In genomic region chr13:100588350-100589177, GRCh38 we compare ENCODE assay signal across 1 cellular context.
TF ChIP-seq lines count a peak whose summit lies in the region.

Gene GGACT (minus strand): TSS chr13:100588789. CDS start chr13:100532591, 56,198 bp downstream.

TF ChIP-seq in HepG2, 621 proteins besides CTCF, POLR2A, EP300 and RAD21 (continued from another document and continues in another):
- TF ChIP-seq HMGXB4 (CRISPR knock-in tag; IDR thresholded peaks at IDR 0.05; ENCODE audit: borderline replicate concordance in 1 of 2, low read depth in 1 of 2) (peak; percentile 76 to 88), ZBTB38 (CRISPR knock-in tag; IDR thresholded peaks at IDR 0.05) (peak; percentile 97), ZNF891 (CRISPR knock-in tag; IDR thresholded peaks at IDR 0.05) (peak; percentile 51; the same call in 1 of the 2 replicates), ZNF142 (CRISPR knock-in tag; IDR thresholded peaks at IDR 0.05) (0 out of 2 replicates have a peak, but pooled peaks have one; percentile 19), ZNF562 (CRISPR knock-in tag; IDR thresholded peaks at IDR 0.05; ENCODE audit: borderline replicate concordance) (peak; percentile 83; the same call in 1 of the 2 replicates), STAG1 (CRISPR knock-in tag; IDR thresholded peaks at IDR 0.05) (peak; percentile 40), UBTF (CRISPR knock-in tag; IDR thresholded peaks at IDR 0.05) (peak; percentile 74), ZNF687 (CRISPR knock-in tag; IDR thresholded peaks at IDR 0.05) (peak; percentile 98), KMT2A (CRISPR knock-in tag; IDR thresholded peaks at IDR 0.05) (no peak), ZMAT3 (CRISPR knock-in tag; conservative IDR thresholded peaks at IDR 0.05) (0 out of 2 replicates have a peak, but pooled peaks have one; percentile 39), ZNF607 (CRISPR knock-in tag; IDR thresholded peaks at IDR 0.05; ENCODE audit: borderline replicate concordance) (peak; percentile 61; the same call in 1 of the 2 replicates), RXRA (CRISPR knock-in tag; IDR thresholded peaks at IDR 0.05) (0 out of 2 replicates have a peak, but pooled peaks have one; percentile 5), JUNB (CRISPR knock-in tag; IDR thresholded peaks at IDR 0.05; ENCODE audit: borderline replicate concordance) (0 out of 2 replicates have a peak, but pooled peaks have one; percentile 12), CBX2 (IDR thresholded peaks at IDR 0.05; ENCODE audit: low read depth, low read length) (no peak), CBX2 (CRISPR knock-in tag; IDR thresholded peaks at IDR 0.05; ENCODE audit: low read depth) (peak; percentile 90; the same call in 1 of the 2 replicates), ZNF747 (CRISPR knock-in tag; IDR thresholded peaks at IDR 0.05; ENCODE audit: borderline replicate concordance) (no peak), ZNF143 (CRISPR knock-in tag; IDR thresholded peaks at IDR 0.05) (peak; percentile 82), ZEB1 (IDR thresholded peaks at IDR 0.05; ENCODE audit: insufficient replicate concordance, low read depth) (no peak), TGIF2 (CRISPR knock-in tag; IDR thresholded peaks at IDR 0.05) (no peak), ZNF331 (CRISPR knock-in tag; IDR thresholded peaks at IDR 0.05) (peak; percentile 53; the same call in 1 of the 2 replicates), MXD4 (CRISPR knock-in tag; IDR thresholded peaks at IDR 0.05) (0 out of 2 replicates have a peak, but pooled peaks have one; percentile 61), EED (CRISPR knock-in tag; IDR thresholded peaks at IDR 0.05) (0 out of 2 replicates have a peak, but pooled peaks have one; percentile 30), SRY (CRISPR knock-in tag; IDR thresholded peaks at IDR 0.05) (0 out of 2 replicates have a peak, but pooled peaks have one; percentile 51), ZNF556 (CRISPR knock-in tag; IDR thresholded peaks at IDR 0.05; ENCODE audit: borderline replicate concordance) (peak; percentile 23; the same call in 1 of the 2 replicates), MAZ (IDR thresholded peaks at IDR 0.05; ENCODE audit: borderline replicate concordance, low read depth, low read length) (no peak), MAZ (CRISPR knock-in tag; IDR thresholded peaks at IDR 0.05; ENCODE audit: low read depth) (peak; percentile 90), PRMT3 (CRISPR knock-in tag; IDR thresholded peaks at IDR 0.05; ENCODE audit: borderline replicate concordance, low read depth) (peak; percentile 91; the same call in 1 of the 2 replicates)
- TF ChIP-seq, protein P1, sequence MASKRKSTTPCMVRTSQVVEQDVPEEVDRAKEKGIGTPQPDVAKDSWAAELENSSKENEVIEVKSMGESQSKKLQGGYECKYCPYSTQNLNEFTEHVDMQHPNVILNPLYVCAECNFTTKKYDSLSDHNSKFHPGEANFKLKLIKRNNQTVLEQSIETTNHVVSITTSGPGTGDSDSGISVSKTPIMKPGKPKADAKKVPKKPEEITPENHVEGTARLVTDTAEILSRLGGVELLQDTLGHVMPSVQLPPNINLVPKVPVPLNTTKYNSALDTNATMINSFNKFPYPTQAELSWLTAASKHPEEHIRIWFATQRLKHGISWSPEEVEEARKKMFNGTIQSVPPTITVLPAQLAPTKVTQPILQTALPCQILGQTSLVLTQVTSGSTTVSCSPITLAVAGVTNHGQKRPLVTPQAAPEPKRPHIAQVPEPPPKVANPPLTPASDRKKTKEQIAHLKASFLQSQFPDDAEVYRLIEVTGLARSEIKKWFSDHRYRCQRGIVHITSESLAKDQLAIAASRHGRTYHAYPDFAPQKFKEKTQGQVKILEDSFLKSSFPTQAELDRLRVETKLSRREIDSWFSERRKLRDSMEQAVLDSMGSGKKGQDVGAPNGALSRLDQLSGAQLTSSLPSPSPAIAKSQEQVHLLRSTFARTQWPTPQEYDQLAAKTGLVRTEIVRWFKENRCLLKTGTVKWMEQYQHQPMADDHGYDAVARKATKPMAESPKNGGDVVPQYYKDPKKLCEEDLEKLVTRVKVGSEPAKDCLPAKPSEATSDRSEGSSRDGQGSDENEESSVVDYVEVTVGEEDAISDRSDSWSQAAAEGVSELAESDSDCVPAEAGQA (IDR thresholded peaks at IDR 0.05; ENCODE audit: low read depth), result peak; percentile 21; the same call in 1 of the 2 replicates
- TF ChIP-seq, protein P1 (CRISPR knock-in tag; IDR thresholded peaks at IDR 0.05; ENCODE audit: borderline replicate concordance), result no peak
- TF ChIP-seq, protein P2, sequence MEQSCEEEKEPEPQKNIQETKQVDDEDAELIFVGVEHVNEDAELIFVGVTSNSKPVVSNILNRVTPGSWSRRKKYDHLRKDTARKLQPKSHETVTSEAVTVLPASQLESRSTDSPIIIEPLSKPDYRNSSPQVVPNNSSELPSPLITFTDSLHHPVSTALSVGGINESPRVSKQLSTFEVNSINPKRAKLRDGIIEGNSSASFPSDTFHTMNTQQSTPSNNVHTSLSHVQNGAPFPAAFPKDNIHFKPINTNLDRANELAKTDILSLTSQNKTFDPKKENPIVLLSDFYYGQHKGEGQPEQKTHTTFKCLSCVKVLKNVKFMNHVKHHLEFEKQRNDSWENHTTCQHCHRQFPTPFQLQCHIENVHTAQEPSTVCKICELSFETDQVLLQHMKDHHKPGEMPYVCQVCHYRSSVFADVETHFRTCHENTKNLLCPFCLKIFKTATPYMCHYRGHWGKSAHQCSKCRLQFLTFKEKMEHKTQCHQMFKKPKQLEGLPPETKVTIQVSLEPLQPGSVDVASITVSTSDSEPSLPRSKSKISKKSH (CRISPR knock-in tag; IDR thresholded peaks at IDR 0.05; ENCODE audit: borderline replicate concordance), result peak; percentile 79; the same call in 1 of the 2 replicates
